ENCODE assay signal across 2 cellular contexts in the genomic region with DNA sequence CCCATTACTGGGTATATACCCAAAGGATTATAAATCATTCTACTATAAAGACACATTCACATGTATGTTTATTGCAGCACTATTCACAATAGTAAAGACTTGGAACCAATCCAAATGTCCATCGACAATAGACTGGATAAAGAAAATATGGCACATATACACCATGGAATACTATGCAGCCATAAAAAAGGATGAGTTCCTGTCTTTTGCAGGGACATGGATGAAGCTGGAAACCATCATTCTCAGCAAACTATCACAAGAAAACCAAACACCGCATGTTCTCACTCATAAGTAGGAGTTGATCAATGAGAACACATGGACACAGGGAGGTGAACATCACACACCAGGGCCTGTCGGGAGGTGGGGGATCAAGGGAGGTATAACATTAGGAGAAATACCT.
DNase-seq lines count a peak whose midpoint lies in the region; ATAC-seq, FAIRE-seq and TF ChIP-seq lines count a peak whose summit lies in the region.
"Not testable (repeated sequence)": the region's sequence is repeated elsewhere in the genome, so short reads cannot be mapped to it uniquely, and the experiment has no call there.

No MANE protein-coding gene starts in this region.

- not testable (repeated sequence) for H4K20me1 ChIP-seq in K562 (replicated peaks; ENCODE audit: control insufficient read depth, insufficient read depth, low read length)

- H3K9ac ChIP-seq in K562 (ENCODE audit: insufficient read depth in 1 of 2, low read depth in 2 of 2, low read length in 2 of 2) = not testable (repeated sequence)

- POLR2A ChIA-PET in HEK293 (lab: Yijun Ruan, JAX); K562 (lab: Yijun Ruan, JAX): not testable (repeated sequence)

- not testable (repeated sequence) for H3K9me3 ChIP-seq in HEK293 (ENCODE audit: control insufficient read depth, insufficient read depth, low read depth, low read length); K562 (replicated peaks; ENCODE audit: control insufficient read depth, insufficient read depth, low read depth, low read length)

- H2AFZ ChIP-seq in K562 (ENCODE audit: low read depth, low read length) = not testable (repeated sequence)

- not testable (repeated sequence) for H3K4me1 ChIP-seq in HEK293 (ENCODE audit: control insufficient read depth, insufficient read depth, low read length); K562 (replicated peaks in 1 of 2; ENCODE audit: control insufficient read depth in 2 of 2, insufficient read depth in 2 of 2, low read length in 2 of 2)

- not testable (repeated sequence) for H3K27me3 ChIP-seq in K562 (ENCODE audit: control insufficient read depth in 2 of 2, insufficient read depth in 2 of 2, low read length in 2 of 2)

- intact Hi-C loops in K562 (cut with micrococcal nuclease) = not testable (repeated sequence)

- H3K4me2 ChIP-seq in K562 (ENCODE audit: insufficient read depth, low read length) = not testable (repeated sequence)

- not testable (repeated sequence) for H3K4me3 ChIP-seq in HEK293 (ENCODE audit: low read depth, low read length); K562

- BruUV-seq in K562 (replicated peaks; lab: Mats Ljungman, UMichigan) = not testable (repeated sequence)

- ATAC-seq in K562 = not testable (repeated sequence)

- not testable (repeated sequence) for H3K79me2 ChIP-seq in K562 (ENCODE audit: control insufficient read depth, insufficient read depth, low read length)

- TF ChIP-seq RAD21 in K562 (CRISPR knock-in tag; conservative IDR thresholded peaks at IDR 0.05 in 1 of 2, IDR thresholded peaks at IDR 0.05 in 1 of 2) = not testable (repeated sequence)

- not testable (repeated sequence) for H3K36me3 ChIP-seq in HEK293 (ENCODE audit: control insufficient read depth in 2 of 2, insufficient read depth in 1 of 2, low read length in 2 of 2); K562 (ENCODE audit: control insufficient read depth, insufficient read depth, low read length)

- not testable (repeated sequence) for TF ChIP-seq CTCF in HEK293 (tag by site-specific recombination; IDR thresholded peaks at IDR 0.05); K562 (IDR thresholded peaks at IDR 0.05 in 2 of 3, conservative IDR thresholded peaks at IDR 0.05 in 1 of 3; ENCODE audit: insufficient read depth in 2 of 3, low read depth in 1 of 3, low read length in 3 of 3)

- FAIRE-seq in K562 (lab: Jason Lieb, UNC) = not testable (repeated sequence)

- not testable (repeated sequence) for H3K27ac ChIP-seq in HEK293 (ENCODE audit: extremely low read depth, low read depth, low read length); K562 (ENCODE audit: extremely low read depth, low read depth, low read length)

- CTCF ChIA-PET in HEK293 (lab: Yijun Ruan, JAX); K562 (lab: Yijun Ruan, JAX; ENCODE audit: low intra/inter-chr PET ratio): not testable (repeated sequence)

- DNase-seq in K562 (ENCODE audit: extremely low read depth in 1 of 4, low spot score in 3 of 4) = not testable (repeated sequence)

- TF ChIP-seq EP300 in K562 (IDR thresholded peaks at IDR 0.05; ENCODE audit: low read length) = not testable (repeated sequence)

- in situ Hi-C loops in K562 (cut with MboI) = not testable (repeated sequence)

- WGBS in K562 (ENCODE audit: insufficient coverage, low coverage, missing lambda C conversion rate) = 9% methylated on average over 3 of the region's 3 CpGs

- not testable (repeated sequence) for TF ChIP-seq POLR2A in K562 (conservative IDR thresholded peaks at IDR 0.05)

- H3K9me1 ChIP-seq in K562 (ENCODE audit: control insufficient read depth, insufficient read depth, low read length) = not testable (repeated sequence)

TF ChIP-seq in HEK293, 187 proteins besides CTCF, POLR2A, EP300 and RAD21:
- TF ChIP-seq ZNF146 (tag by site-specific recombination; IDR thresholded peaks at IDR 0.05) = peak; percentile 72

TF ChIP-seq in K562, 482 proteins besides CTCF, POLR2A, EP300 and RAD21:
- peak; percentile 71 for TF ChIP-seq ZNF146 (CRISPR knock-in tag; IDR thresholded peaks at IDR 0.05; ENCODE audit: unreplicated experiment)
TF ChIP-seq in K562: peak in this region for 1; not testable (repeated sequence) for 481.
